In genomic region chr4:99885687-99886086, GRCh38 we compare ENCODE assay signal across 15 cellular contexts. TPM values are rescaled to one million over a fixed set of nuclear protein-coding genes. Genes with fewer than 3 reads are reported as not detected.
DNase-seq lines count a peak whose midpoint lies in the region; ATAC-seq, FAIRE-seq and TF ChIP-seq lines count a peak whose summit lies in the region.
"Had no signal": no experiment of that assay in that cellular context is flagged by ENCODE, and none has a peak within 500 bp of the region (broad histone marks: within the 10 kb centered on the region; RNA-seq: fewer than 3 reads in every experiment).

No MANE protein-coding gene starts in this region.

- H3K4me2 ChIP-seq in A549 (no peak overlapping the region), PC-3 (ENCODE audit: low read length) (peak overlapping the region; percentile 59), H1 (ENCODE audit: insufficient read depth in 1 of 2, low read depth in 2 of 2, low read length in 2 of 2) (no peak overlapping the region), osteoblast (ENCODE audit: insufficient read depth, low read length) (peak overlapping the region; percentile 14)
- H3K4me2 ChIP-seq: BLaER1 had no signal

- H2AFZ ChIP-seq in PC-3 (ENCODE audit: low read length) (no peak overlapping the region), H1 (ENCODE audit: low read length) (no peak overlapping the region), osteoblast (ENCODE audit: low read length) (no peak overlapping the region)
- H2AFZ ChIP-seq: GM23248 had no signal

- TF ChIP-seq POLR2A in A549 (IDR thresholded peaks at IDR 0.05; ENCODE audit: low read length) (no peak), H1 (IDR thresholded peaks at IDR 0.05; ENCODE audit: control extremely low read depth in 1 of 2, low read depth in 2 of 2, low read length in 2 of 2) (no peak)

- TF ChIP-seq CTCF in A549 (IDR thresholded peaks at IDR 0.05) (no peak), PC-3 (conservative IDR thresholded peaks at IDR 0.05; ENCODE audit: low read depth, low read length) (no peak), H1 (IDR thresholded peaks at IDR 0.05; ENCODE audit: control extremely low read depth in 1 of 3, insufficient read depth in 1 of 3, low read depth in 1 of 3, low read length in 3 of 3) (no peak), osteoblast (IDR thresholded peaks at IDR 0.05; ENCODE audit: extremely low read depth, low read depth, low read length) (no peak), heart right ventricle (IDR thresholded peaks at IDR 0.05) (no peak)

- TF ChIP-seq EP300 in A549 (IDR thresholded peaks at IDR 0.05) = no peak
- no peak for TF ChIP-seq EP300 in H1 (IDR thresholded peaks at IDR 0.05; ENCODE audit: borderline replicate concordance in 1 of 2, low read depth in 2 of 2, low read length in 2 of 2)

- no TSS peak for BruUV-seq in PC-3 (replicated peaks; lab: Mats Ljungman, UMichigan)

- H3K79me1 ChIP-seq in H1 (ENCODE audit: low read depth, low read length) = no peaks in the 10 kb centered on the region

- no peak overlapping the region for H3K9ac ChIP-seq in PC-3 (ENCODE audit: low read length)
- H3K9ac ChIP-seq in H1 (replicated peaks in 1 of 4; ENCODE audit: extremely low read depth in 1 of 4, low read depth in 3 of 4, low read length in 3 of 4) = no peak overlapping the region
- H3K9ac ChIP-seq: BLaER1, GM23248 had no signal

- no peak overlapping the region for H2BK12ac ChIP-seq in H1 (ENCODE audit: low read depth, low read length)

- no peaks in the 10 kb centered on the region for H3K9me2 ChIP-seq in PC-3 (replicated peaks; ENCODE audit: low read length)

- no peak overlapping the region for H2AK5ac ChIP-seq in H1 (ENCODE audit: low read depth, low read length)

- H3F3A ChIP-seq in PC-3 (ENCODE audit: low read length, unreplicated experiment) = no peaks in the 10 kb centered on the region

- peaks cover 13% of the 10 kb centered on the region; the same call in 1 of the 2 replicates for H3K79me2 ChIP-seq in PC-3 (ENCODE audit: low read length)
- peaks cover 0 to 13% of the 10 kb centered on the region in 2 experiments; a peak in 2 of 4 replicates for H3K79me2 ChIP-seq in H1 (ENCODE audit: control insufficient read depth in 1 of 2, insufficient read depth in 2 of 2, low read length in 2 of 2)
- H3K79me2 ChIP-seq in osteoblast (ENCODE audit: insufficient read depth, low read length) = peaks cover 26% of the 10 kb centered on the region

- H3K23ac ChIP-seq in H1 (ENCODE audit: insufficient read length) = no peak overlapping the region

- no peak for FAIRE-seq in A549 (lab: Jason Lieb, UNC)
- no peak for FAIRE-seq in H1 (lab: Jason Lieb, UNC)

- no peak overlapping the region for H4K91ac ChIP-seq in H1 (replicated peaks; ENCODE audit: insufficient read length, low read length)

- H3K27ac ChIP-seq in A549 = no peak overlapping the region
- peak overlapping the region; percentile 58 for H3K27ac ChIP-seq in PC-3 (ENCODE audit: low read length)
- no peak overlapping the region for H3K27ac ChIP-seq in H1 (ENCODE audit: low read depth, low read length)
- H3K27ac ChIP-seq in osteoblast (ENCODE audit: low read depth, low read length) = no peak overlapping the region
- H3K27ac ChIP-seq in caudate nucleus (ENCODE audit: low read depth, low read length) = no peak overlapping the region
- H3K27ac ChIP-seq in heart right ventricle = no peak overlapping the region
- H3K27ac ChIP-seq: BLaER1, GM23248 had no signal

- H4K20me1 ChIP-seq in PC-3 (ENCODE audit: low read length) (no peaks in the 10 kb centered on the region), H1 (replicated peaks in 1 of 2; ENCODE audit: control insufficient read depth in 1 of 2, insufficient read depth in 2 of 2, low read length in 2 of 2) (peaks cover 2 to 4% of the 10 kb centered on the region in 2 experiments), osteoblast (ENCODE audit: insufficient read depth, low read length) (no peaks in the 10 kb centered on the region)

- H3K4ac ChIP-seq in H1 (replicated peaks; ENCODE audit: insufficient read length, low read depth, low read length) = no peak overlapping the region

- H3K9me3 ChIP-seq in A549 = no peaks in the 10 kb centered on the region
- H3K9me3 ChIP-seq in PC-3 (ENCODE audit: low read length) = no peaks in the 10 kb centered on the region
- H3K9me3 ChIP-seq in H1 (ENCODE audit: insufficient read depth in 2 of 2, low read depth in 1 of 2, low read length in 1 of 2) = no peaks in the 10 kb centered on the region
- no peaks in the 10 kb centered on the region for H3K9me3 ChIP-seq in osteoblast (ENCODE audit: low read depth, low read length)
- H3K9me3 ChIP-seq in heart right ventricle = no peaks in the 10 kb centered on the region
- H3K9me3 ChIP-seq: BLaER1 had no signal

- H2BK20ac ChIP-seq in H1 (ENCODE audit: low read length) = no peak overlapping the region

- H3K4me3 ChIP-seq in A549 = no peak overlapping the region
- H3K4me3 ChIP-seq in PC-3 (ENCODE audit: low read length) = no peak overlapping the region
- H3K4me3 ChIP-seq in H1 (ENCODE audit: extremely low read depth in 1 of 4, insufficient read depth in 2 of 4, low read depth in 3 of 4, low read length in 4 of 4) = no peak overlapping the region
- H3K4me3 ChIP-seq in osteoblast (ENCODE audit: insufficient read depth, low read length) = no peak overlapping the region
- no peak overlapping the region for H3K4me3 ChIP-seq in heart right ventricle
- H3K4me3 ChIP-seq: BLaER1, GM23248 had no signal

- no peak for DNase-seq in A549 (ENCODE audit: low read depth in 1 of 2, low spot score in 1 of 2)
- no peak for DNase-seq in PC-3
- DNase-seq in H1 (ENCODE audit: low read depth in 1 of 2, low spot score in 2 of 2) = no peak
- DNase-seq in osteoblast (ENCODE audit: insufficient read length, low spot score, missing footprints) = no peak
- DNase-seq in ureter (ENCODE audit: low spot score) = no peak
- no peak for DNase-seq in caudate nucleus (lab: John Stamatoyannopoulos, UW)
- no peak for DNase-seq in heart right ventricle
- DNase-seq: 8988T, DMS153, H9, NCI-H1105, NCI-H1436 treated with DMSO at 0.1 percent for 48 hours, NCI-H187 treated with DMSO at 0.1 percent for 48 hours had no signal

- no peak overlapping the region for H4K5ac ChIP-seq in H1 (ENCODE audit: insufficient read length, low read depth, low read length)

- H2BK15ac ChIP-seq in H1 (ENCODE audit: low read length) = no peak overlapping the region

- H4K8ac ChIP-seq in H1 (ENCODE audit: extremely low read depth, insufficient read depth, low read length) = no peak overlapping the region

- CTCF ChIA-PET in A549 (lab: Yijun Ruan, JAX) = interaction anchor here (1.3 to 1.6 kb wide), 2 partner anchors 10 to 76 kb away, joined by 3 to 4 read pairs; no protein-coding TSS in a partner anchor
- CTCF ChIA-PET in PC-3 (lab: Charles Lee) = no interaction called here
- CTCF ChIA-PET in H1 (lab: Charles Lee; ENCODE audit: partially characterized antibody) = interaction anchor here (1.0 to 2.7 kb wide), 4 partner anchors 34 to 77 kb away, joined by 3 to 13 read pairs (median 6); partner anchors contain the start of gene DNAJB14

- no peaks in the 10 kb centered on the region for H3K23me2 ChIP-seq in H1 (ENCODE audit: low read depth, low read length)

- H3K18ac ChIP-seq in H1 (ENCODE audit: extremely low read depth, low read length) = no peak overlapping the region

- no peak overlapping the region for H3K56ac ChIP-seq in H1 (replicated peaks; ENCODE audit: insufficient read length, low read depth, low read length)

- ATAC-seq in A549 (no peak), PC-3 (no peak; the same call in 1 of the 2 replicates), heart right ventricle (no peak)

- H3K36me3 ChIP-seq in PC-3 (ENCODE audit: low read depth, low read length) (peaks cover 18% of the 10 kb centered on the region; the same call in 1 of the 2 replicates), H1 (ENCODE audit: control insufficient read depth in 2 of 4, insufficient read depth in 4 of 4, low read length in 3 of 4) (peaks cover 0 to 17% (median 2%) of the 10 kb centered on the region in 4 experiments; a peak in 4 of 8 replicates), osteoblast (ENCODE audit: insufficient read depth, low read length) (peaks cover 41% of the 10 kb centered on the region), heart right ventricle (peaks cover 0 to 81% (median 21%) of the 10 kb centered on the region in 9 donors)

- no peaks in the 10 kb centered on the region for H3K4me1 ChIP-seq in A549
- H3K4me1 ChIP-seq in PC-3 (ENCODE audit: insufficient read depth, low read length) = peaks cover 13% of the 10 kb centered on the region
- H3K4me1 ChIP-seq in H1 (replicated peaks in 1 of 4; ENCODE audit: control insufficient read depth in 3 of 4, insufficient read depth in 4 of 4, low read length in 3 of 4) = no peaks in the 10 kb centered on the region
- peaks cover 14% of the 10 kb centered on the region for H3K4me1 ChIP-seq in osteoblast (ENCODE audit: insufficient read depth, low read length)
- peaks cover 0 to 28% (median 11%) of the 10 kb centered on the region in 9 donors for H3K4me1 ChIP-seq in heart right ventricle
- H3K4me1 ChIP-seq: BLaER1 had no signal

- POLR2A ChIA-PET in A549 (lab: Yijun Ruan, JAX) (interaction anchor here (1.0 kb wide), 2 partner anchors 63 to 65 kb away, joined by 3 read pairs; partner anchors contain the start of gene H2AZ1), PC-3 (lab: Charles Lee; ENCODE audit: unreplicated experiment) (no interaction called here), H1 (lab: Charles Lee; ENCODE audit: partially characterized antibody) (no interaction called here)

- H3K27me3 ChIP-seq in PC-3 (ENCODE audit: low read length) = no peaks in the 10 kb centered on the region
- no peaks in the 10 kb centered on the region for H3K27me3 ChIP-seq in H1 (replicated peaks in 1 of 4; ENCODE audit: control insufficient read depth in 3 of 4, extremely low read depth in 1 of 4, insufficient read depth in 3 of 4, low read length in 3 of 4)
- no peaks in the 10 kb centered on the region for H3K27me3 ChIP-seq in osteoblast (ENCODE audit: insufficient read depth, low read length)
- no peaks in the 10 kb centered on the region for H3K27me3 ChIP-seq in heart right ventricle
- H3K27me3 ChIP-seq: BLaER1 had no signal

- no peak overlapping the region for H2BK5ac ChIP-seq in H1 (ENCODE audit: low read depth, low read length)

- H3K14ac ChIP-seq in H1 (ENCODE audit: insufficient read length) = no peak overlapping the region

- TF ChIP-seq RAD21 in A549 (conservative IDR thresholded peaks at IDR 0.05 in 1 of 2, IDR thresholded peaks at IDR 0.05 in 1 of 2) (no peak), H1 (IDR thresholded peaks at IDR 0.05 in 1 of 2, conservative IDR thresholded peaks at IDR 0.05 in 1 of 2; ENCODE audit: low read depth in 2 of 2, low read length in 2 of 2) (no peak)

- intact Hi-C loops in PC-3 (cut with micrococcal nuclease) (loop anchor here (1.0 to 10.0 kb wide), 3 partner anchors 68 to 324 kb away; partner anchors contain the start of gene DAPP1), heart right ventricle (cut with DNase I) (loop anchor here in 6 of 10 donors (5.0 to 10.0 kb wide), 5 partner anchors 62 to 323 kb away; partner anchors contain the start of genes TRMT10A (in 3 of the 6), DAPP1 (in 2 of the 6) and DNAJB14 (in 1 of the 6))

- H2BK120ac ChIP-seq in H1 (replicated peaks; ENCODE audit: low read depth, low read length) = no peak overlapping the region

RNA-seq across cellular contexts. Expression of gene LAMTOR3, which starts 8.5 kb away (rescaled TPM):
- polyA plus RNA-seq in A549 (2011; rRNA removed) (30.7 and 40.8 TPM in 2 replicates), A549 (2017; fragmentation: RNase III; extraction: RNeasy Plus Mini Kit Qiagen cat#74134 plus additional on column Dnase treatment) (19.7 to 21.3 TPM (median 20.8 TPM) in 3 replicates), H1 (2011; rRNA removed) (12.7 and 34.4 TPM in 2 replicates), heart right ventricle (10 to 100 TPM; 29.0 to 29.4 TPM)
- 9.5 and 10.9 TPM in 2 replicates for polyA plus RNA-seq in A549 (2012; cell fraction: cytosol; rRNA removed)
- 2.4 and 4.7 TPM in 2 replicates for polyA plus RNA-seq in A549 (2012; cell fraction: nucleus; rRNA removed)
- 4.9 and 5.8 TPM in 2 replicates for polyA minus RNA-seq in A549 (2011; rRNA and poly(A)+ RNA removed)
- total RNA-seq in PC-3 (2014; rRNA removed) (13.5 and 14.0 TPM in 2 replicates), osteoblast (39.5 and 42.0 TPM in 2 replicates), ureter (48.2 TPM), heart right ventricle (10 to 100 TPM; 31.2 to 37.4 (median 35.5) TPM)
- 24.0 and 25.1 TPM in 2 replicates for total RNA-seq in H1 (2021; fragmentation: NEBNext Ultra II Directional; extraction: Animal tissue kit (Norgen Biotek cat#: 25700))
- 26.8 TPM for polyA plus RNA-seq in H1 (2011; cell fraction: cytosol; rRNA removed)
- polyA plus RNA-seq in H1 (2011; cell fraction: nucleus; rRNA removed) = 3.4 TPM
- 12.3 to 32.3 TPM (median 15.4 TPM) in 4 replicates for polyA plus RNA-seq in H1 (2012, experiment 1 of 2)
- 4.9 TPM for polyA plus RNA-seq in H1 (2012, experiment 2 of 2)
- 18.3 TPM for polyA plus RNA-seq in H1 (2013, experiment 1 of 2)
- polyA plus RNA-seq in H1 (2013, experiment 2 of 2) = 17.8 TPM
- polyA minus RNA-seq in H1 (2011; rRNA and poly(A)+ RNA removed) = 7.4 and 15.1 TPM in 2 replicates
- 5.1 TPM for polyA minus RNA-seq in H1 (2011; cell fraction: cytosol; rRNA and poly(A)+ RNA removed)
- 9.3 TPM for polyA minus RNA-seq in H1 (2011; cell fraction: nucleus; rRNA and poly(A)+ RNA removed)

Comparison
In these comparisons a context has a peak if more than half of its experiments do, and no peak if none do; other contexts are left out.
1. H3K4me2 ChIP-seq: peak in PC-3 (single experiment) and osteoblast (single experiment); none in A549 (single experiment) and H1 (0 of 2).
2. Of the 18 proteins assayed by ChIP-seq in both H1 and A549: peak only in H1: none; only in A549: none; in both: MAFK; in neither: 17.